Comparison of ENCODE assay signal across 8 cellular contexts in genomic region chr16:69762843-69763556, GRCh38. TPM values are rescaled to one million over a fixed set of nuclear protein-coding genes. Genes with fewer than 3 reads are reported as not detected.
DNase-seq lines count a peak whose midpoint lies in the region; ATAC-seq, FAIRE-seq and TF ChIP-seq lines count a peak whose summit lies in the region.

No MANE protein-coding gene starts in this region.

- peak overlapping the region; percentile 79 to 85 for H3K4me3 ChIP-seq in testis

- H3K9me3 ChIP-seq in testis, result no peaks in the 10 kb centered on the region

- no peaks in the 10 kb centered on the region for H3K27me3 ChIP-seq in testis

- TF ChIP-seq POLR2A in testis (IDR thresholded peaks at IDR 0.05), result no peak
- no peak for TF ChIP-seq POLR2A in GM12892 (IDR thresholded peaks at IDR 0.05; ENCODE audit: low read depth, low read length)

- DNase-seq in AG20443 (ENCODE audit: low spot score) (peak; percentile 42), GM20000 (ENCODE audit: low spot score) (peak; percentile 31), NOMO-1 (lab: John Stamatoyannopoulos, UW; ENCODE audit: unreplicated experiment in 2 of 2) (peak; percentile 28 to 71), left lobe of liver (ENCODE audit: low spot score) (no peak), testis (no peak), anterior cingulate cortex (lab: John Stamatoyannopoulos, UW) (no peak), GM12892 (ENCODE audit: insufficient read length) (no peak)
- DNase-seq in central memory CD4-positive, alpha-beta T cell, result peak; percentile 24

- ATAC-seq in left lobe of liver, result peak; percentile 59

- intact Hi-C loops in testis (cut with DNase I; ENCODE audit: low total_unique reads), result no loop called here

- H3K27ac ChIP-seq in testis, result peak overlapping the region; percentile 80 to 91

- H3K4me1 ChIP-seq in testis, result peaks cover 11% of the 10 kb centered on the region

- no peaks in the 10 kb centered on the region for H3K36me3 ChIP-seq in testis (ENCODE audit: low read depth, missing control alignments)

- 1% methylated on average over 13 of the region's 13 CpGs for WGBS in testis, 2 donors

- TF ChIP-seq CTCF in GM20000 (IDR thresholded peaks at IDR 0.05; ENCODE audit: extremely low read depth, missing control alignments), result no peak
- TF ChIP-seq CTCF in testis (IDR thresholded peaks at IDR 0.05), result no peak

- FAIRE-seq in GM12892 (lab: Jason Lieb, UNC), result no peak

RNA-seq across cellular contexts. Expression of gene WWP2, which starts 0.9 kb away (rescaled TPM):
- total RNA-seq in left lobe of liver, result 24.5 TPM
- 10 to 100 TPM; 57.6 to 60.6 TPM for total RNA-seq in testis
- 46.4 TPM for polyA plus RNA-seq in testis (ENCODE audit: insufficient read depth, low read depth, low replicate concordance)
- 10.2 TPM for polyA plus RNA-seq in GM12892 (2012; ENCODE audit: missing spikeins)

RNA-seq across cellular contexts. Expression of gene NOB1, which starts 8.3 kb away (rescaled TPM):
- total RNA-seq in left lobe of liver (13.8 TPM), testis (10 to 100 TPM; 29.5 to 42.6 TPM)
- polyA plus RNA-seq in testis (ENCODE audit: insufficient read depth, low read depth, low replicate concordance), result 34.6 TPM
- 72.2 TPM for polyA plus RNA-seq in GM12892 (2012; ENCODE audit: missing spikeins)

RNA-seq across cellular contexts. Expression of gene NQO1, which starts 36.6 kb away (rescaled TPM):
- total RNA-seq in left lobe of liver, result 4.9 TPM
- 10 to 100 TPM in 1 of 2 donors, 1 to 10 TPM in 1; 6.6 to 10.1 TPM for total RNA-seq in testis
- 13.5 TPM for polyA plus RNA-seq in testis (ENCODE audit: insufficient read depth, low read depth, low replicate concordance)
- 25.7 TPM for polyA plus RNA-seq in GM12892 (2012; ENCODE audit: missing spikeins)

Comparison
In these comparisons a context has a peak if more than half of its experiments do, and no peak if none do; other contexts are left out.
1. DNase-seq: peak in AG20443 (single experiment), GM20000 (single experiment), NOMO-1 (2 of 2) and central memory CD4-positive, alpha-beta T cell (single experiment); none in left lobe of liver (single experiment), testis (single experiment), anterior cingulate cortex (0 of 58) and GM12892 (single experiment).